Comparison of ENCODE assay signal across 9 cellular contexts in the genomic region with DNA sequence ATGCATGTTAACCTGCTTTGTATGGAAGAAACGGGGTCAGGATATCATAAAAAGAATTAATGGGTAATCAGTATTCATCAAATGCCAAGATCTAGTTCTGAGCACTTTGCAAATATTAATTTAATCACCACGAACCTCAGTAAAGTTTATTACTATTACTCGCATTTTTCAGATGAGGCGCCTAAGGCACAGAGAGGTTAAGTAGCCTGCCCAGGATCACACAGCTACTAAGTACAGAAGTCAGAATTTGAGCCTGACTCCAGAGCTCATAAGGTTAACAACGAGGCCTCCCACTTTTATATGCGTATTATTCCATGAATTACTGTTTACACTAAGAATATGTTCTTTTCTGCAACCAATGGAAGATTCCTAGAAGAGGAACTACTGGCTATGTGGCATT.
A peak's percentile ranks its signal among the peaks of the same experiment; 100 is the strongest.
DNase-seq lines count a peak whose midpoint lies in the region; ATAC-seq and TF ChIP-seq lines count a peak whose summit lies in the region.
"Had no signal": no experiment of that assay in that cellular context is flagged by ENCODE, and none has a peak within 500 bp of the region (broad histone marks: within the 10 kb centered on the region; RNA-seq: fewer than 3 reads in every experiment).

No MANE protein-coding gene starts in this region.

- H3K4me2 ChIP-seq in neural progenitor cell, result peak overlapping the region; percentile 78

- H3K79me2 ChIP-seq in neural progenitor cell (ENCODE audit: low read depth), result no peaks in the 10 kb centered on the region

- peak overlapping the region; percentile 89 for H2AFZ ChIP-seq in neural progenitor cell (replicated peaks)

- WGBS in thyroid gland, 2 donors, result 94 to 95% methylated on average over 6 of the region's 6 CpGs

- POLR2A ChIA-PET in CD8-positive, alpha-beta T cell (lab: Charles Lee), result interaction anchor here (1.0 to 1.1 kb wide), 2 partner anchors 107 to 109 kb away, joined by 3 read pairs; a partner anchor contains a TSS

- no peaks in the 10 kb centered on the region for H3K36me3 ChIP-seq in CD8-positive, alpha-beta T cell (ENCODE audit: insufficient read depth, low read length)
- H3K36me3 ChIP-seq in duodenal mucosa (ENCODE audit: control insufficient read depth in 1 of 2, insufficient read depth in 2 of 2, low read length in 2 of 2) (no peaks in the 10 kb centered on the region), neural progenitor cell (no peaks in the 10 kb centered on the region), ascending aorta (no peaks in the 10 kb centered on the region), thyroid gland (no peaks in the 10 kb centered on the region)

- peak overlapping the region; percentile 83 for H3K27ac Mint-ChIP-seq in CD8-positive, alpha-beta T cell
- H3K27ac Mint-ChIP-seq in neural progenitor cell, result no peak overlapping the region

- H3K36me3 Mint-ChIP-seq in CD8-positive, alpha-beta T cell, result no peaks in the 10 kb centered on the region
- H3K36me3 Mint-ChIP-seq in neural progenitor cell, result no peaks in the 10 kb centered on the region

- CTCF ChIA-PET in CD8-positive, alpha-beta T cell (lab: Charles Lee), result interaction anchor here (3.1 kb wide), 1 partner anchor 271 kb away, joined by 16 read pairs; no protein-coding TSS in a partner anchor

- H3K27me3 ChIP-seq in CD8-positive, alpha-beta T cell (ENCODE audit: insufficient read depth, low read length), result no peaks in the 10 kb centered on the region
- H3K27me3 ChIP-seq in duodenal mucosa (ENCODE audit: control insufficient read depth in 1 of 2, insufficient read depth in 2 of 2, low read length in 2 of 2) (no peaks in the 10 kb centered on the region), neural progenitor cell (peaks cover 9% of the 10 kb centered on the region), ascending aorta (no peaks in the 10 kb centered on the region), thyroid gland (no peaks in the 10 kb centered on the region)

- H3K9ac ChIP-seq in duodenal mucosa (ENCODE audit: low read depth in 1 of 2, low read length in 2 of 2) (peak overlapping the region; percentile 73 to 89), neural progenitor cell (no peak overlapping the region)

- TF ChIP-seq POLR2A in NB4 (IDR thresholded peaks at IDR 0.05; ENCODE audit: extremely low read depth, insufficient read length) (no peak), thyroid gland (IDR thresholded peaks at IDR 0.05) (no peak)

- H3K9me3 ChIP-seq in CD8-positive, alpha-beta T cell (ENCODE audit: low read length), result no peaks in the 10 kb centered on the region
- H3K9me3 ChIP-seq in duodenal mucosa (ENCODE audit: control insufficient read depth in 1 of 2, low read length in 2 of 2) (no peaks in the 10 kb centered on the region), neural progenitor cell (ENCODE audit: low read depth) (no peaks in the 10 kb centered on the region), ascending aorta (no peaks in the 10 kb centered on the region), thyroid gland (no peaks in the 10 kb centered on the region)

- peaks cover 21% of the 10 kb centered on the region for H3K4me1 ChIP-seq in CD8-positive, alpha-beta T cell (ENCODE audit: insufficient read depth, low read length)
- peaks cover 23 to 24% of the 10 kb centered on the region in 2 donors for H3K4me1 ChIP-seq in duodenal mucosa (ENCODE audit: control insufficient read depth in 1 of 2, insufficient read depth in 2 of 2, low read length in 2 of 2)
- peaks cover 9% of the 10 kb centered on the region for H3K4me1 ChIP-seq in neural progenitor cell
- H3K4me1 ChIP-seq in ascending aorta, result peaks cover 10 to 14% of the 10 kb centered on the region in 2 donors
- peaks cover 20 to 22% of the 10 kb centered on the region in 2 donors for H3K4me1 ChIP-seq in thyroid gland

- no peak overlapping the region for H3K4me3 ChIP-seq in CD8-positive, alpha-beta T cell (ENCODE audit: low read depth, low read length)
- H3K4me3 ChIP-seq in NB4 (ENCODE audit: low read depth, low read length) (peak overlapping the region; percentile 56), duodenal mucosa (ENCODE audit: low read depth in 1 of 2, low read length in 2 of 2) (peak overlapping the region; percentile 53 to 63), neural progenitor cell (peak overlapping the region; percentile 58), ascending aorta (no peak overlapping the region), thyroid gland (replicated peaks in 1 of 3) (no peak overlapping the region)

- no peaks in the 10 kb centered on the region for H3K27me3 Mint-ChIP-seq in CD8-positive, alpha-beta T cell (ENCODE audit: low read depth)
- peaks cover 10% of the 10 kb centered on the region for H3K27me3 Mint-ChIP-seq in neural progenitor cell (ENCODE audit: insufficient read depth, low read depth)

- peak overlapping the region; percentile 74 for H3K4me3 Mint-ChIP-seq in CD8-positive, alpha-beta T cell
- peak overlapping the region; percentile 84 for H3K4me3 Mint-ChIP-seq in neural progenitor cell

- no peak overlapping the region for H3K27ac ChIP-seq in CD8-positive, alpha-beta T cell (ENCODE audit: low read depth, low read length)
- H3K27ac ChIP-seq in duodenal mucosa (ENCODE audit: low read depth, low read length), result peak overlapping the region; percentile 79
- no peak overlapping the region for H3K27ac ChIP-seq in neural progenitor cell
- H3K27ac ChIP-seq in ascending aorta, result peak overlapping the region in 1 of 2 donors; percentile 87
- peak overlapping the region in 1 of 3 donors; percentile 95 for H3K27ac ChIP-seq in thyroid gland

- TF ChIP-seq CTCF in CD8-positive, alpha-beta T cell (IDR thresholded peaks at IDR 0.05), result no peak
- no peak for TF ChIP-seq CTCF in NB4 (IDR thresholded peaks at IDR 0.05; ENCODE audit: low read depth, low read length)
- TF ChIP-seq CTCF in neural progenitor cell (IDR thresholded peaks at IDR 0.05), result no peak
- TF ChIP-seq CTCF in ascending aorta (IDR thresholded peaks at IDR 0.05), result no peak
- no peak for TF ChIP-seq CTCF in thyroid gland (IDR thresholded peaks at IDR 0.05)

- intact Hi-C loops in CD8-positive, alpha-beta T cell (cut with DNase I, micrococcal nuclease), result loop anchor here (2.0 to 5.0 kb wide), 7 partner anchors 50 to 225 kb away; a partner anchor contains a TSS
- intact Hi-C loops in ascending aorta (cut with DNase I) (loop anchor here (1.0 to 5.0 kb wide), 2 partner anchors 20 to 225 kb away; a partner anchor contains a TSS), thyroid gland (cut with DNase I) (loop anchor here (5.0 kb wide), 3 partner anchors 50 to 220 kb away; a partner anchor contains a TSS)

- ATAC-seq in CD8-positive, alpha-beta T cell, result no peak
- no peak for ATAC-seq in GM21737 (IDR thresholded peaks at IDR 0.05; ENCODE audit: unreplicated experiment)

- H3F3A ChIP-seq in neural progenitor cell (ENCODE audit: low read depth), result no peaks in the 10 kb centered on the region

- DNase-seq in CD8-positive, alpha-beta T cell, result no peak
- no peak for DNase-seq in NB4 (ENCODE audit: low read depth)
- no peak for DNase-seq in neural progenitor cell (ENCODE audit: low spot score)
- no peak for DNase-seq in ascending aorta (ENCODE audit: low spot score in 2 of 2)
- DNase-seq in thyroid gland, result no peak
- no peak for DNase-seq in OCI-M1 (lab: John Stamatoyannopoulos, UW)
- DNase-seq: NCI-H1436 treated with DMSO at 0.1 percent for 48 hours had no signal

- no peaks in the 10 kb centered on the region for H4K20me1 ChIP-seq in neural progenitor cell (ENCODE audit: low read depth)

- H3K9me3 Mint-ChIP-seq in CD8-positive, alpha-beta T cell, result no peaks in the 10 kb centered on the region
- H3K9me3 Mint-ChIP-seq in neural progenitor cell, result no peaks in the 10 kb centered on the region

- H3K4me1 Mint-ChIP-seq in CD8-positive, alpha-beta T cell (ENCODE audit: low read depth), result peaks cover 33% of the 10 kb centered on the region
- H3K4me1 Mint-ChIP-seq in neural progenitor cell, result peaks cover 7% of the 10 kb centered on the region

Comparison
In these comparisons a context has a peak if more than half of its experiments do, and no peak if none do; other contexts are left out.
1. H3K4me3 ChIP-seq: peak in NB4 (single experiment), duodenal mucosa (2 of 2) and neural progenitor cell (single experiment); none in CD8-positive, alpha-beta T cell (single experiment), ascending aorta (0 of 2) and thyroid gland (0 of 3).